In genomic region chr12:82793882-82794281, GRCh38 we compare ENCODE assay signal across 1 cellular context.
TF ChIP-seq lines count a peak whose summit lies in the region.

No MANE protein-coding gene starts in this region.

TF ChIP-seq in H1, 55 proteins besides CTCF, POLR2A, EP300 and RAD21 (continued from another document):
- TF ChIP-seq SUZ12 (IDR thresholded peaks at IDR 0.05; ENCODE audit: low read length) = no peak
